ENCODE assay signal across 35 cellular contexts in genomic region chr3:27561591-27561990, GRCh38.
"Had no signal": no experiment of that assay in that cellular context is flagged by ENCODE, and none has a peak within 500 bp of the region (broad histone marks: within the 10 kb centered on the region; RNA-seq: fewer than 3 reads in every experiment).

No MANE protein-coding gene starts in this region.

- H3K4me3 Mint-ChIP-seq: activated B cell treated with CpG ODN at 0.5 μM for 24 hours; activated CD4-positive, alpha-beta memory T cell treated with anti-CD3 and anti-CD28 coated beads for 36 hours; activated CD4-positive, alpha-beta T cell treated with anti-CD3 and anti-CD28 coated beads, Interleukin-2, amount 10 ng/mL, durations not matched to agents 24 days and 14 days; activated CD8-positive, alpha-beta T cell treated with anti-CD3 and anti-CD28 coated beads for 36 hours; activated naive CD4-positive, alpha-beta T cell treated with anti-CD3 and anti-CD28 coated beads, Interleukin-2, amount 10 ng/mL, durations not matched to agents 7 days and 5 days; activated naive CD4-positive, alpha-beta T cell treated with anti-CD3 and anti-CD28 coated beads, Interleukin-2, amount 50 U/mL, for 24 hours; activated naive CD8-positive, alpha-beta T cell; activated naive CD8-positive, alpha-beta T cell treated with anti-CD3 and anti-CD28 coated beads, Interleukin-2, amount 10 ng/mL, durations not matched to agents 7 days and 5 days; activated naive CD8-positive, alpha-beta T cell treated with anti-CD3 and anti-CD28 coated beads, Interleukin-2, amount 50 U/mL, for 24 hours; activated T-cell treated with anti-CD3 and anti-CD28 coated beads, Interleukin-2, amount 50 U/mL, for 4 hours; brain; central memory CD8-positive, alpha-beta T cell; T-helper 1 cell treated with Interleukin-12 subunit alpha and Interleukin-12 subunit beta and Interleukin-4 antibody, amounts not matched to agents 30 μg/mL and 1 μg/mL, for 36 hours; T-helper 2 cell treated with Interferon-gamma antibody and Interleukin-4, amounts not matched to agents 5 μg/mL and 100 μg/mL, for 36 hours had no signal

- H3K27me3 ChIP-seq: ascending aorta, cardiac muscle cell had no signal

- ATAC-seq: activated CD8-positive, alpha-beta T cell treated with anti-CD3 and anti-CD28 coated beads for 36 hours; activated naive CD8-positive, alpha-beta T cell treated with anti-CD3 and anti-CD28 coated beads, Interleukin-2, amount 50 U/mL, for 24 hours; activated T-cell treated with anti-CD3 and anti-CD28 coated beads, Interleukin-2, amount 50 U/mL, for 4 hours had no signal

- H3K36me3 Mint-ChIP-seq: activated CD4-positive, alpha-beta memory T cell treated with anti-CD3 and anti-CD28 coated beads for 36 hours; activated naive CD4-positive, alpha-beta T cell treated with anti-CD3 and anti-CD28 coated beads, Interleukin-2, amount 10 ng/mL, durations not matched to agents 7 days and 5 days; activated naive CD4-positive, alpha-beta T cell treated with anti-CD3 and anti-CD28 coated beads, Interleukin-2, amount 50 U/mL, for 24 hours; activated naive CD8-positive, alpha-beta T cell; activated naive CD8-positive, alpha-beta T cell treated with anti-CD3 and anti-CD28 coated beads, Interleukin-2, amount 10 ng/mL, durations not matched to agents 7 days and 5 days; brain had no signal

- H3K9me3 ChIP-seq: ascending aorta had no signal

- H3K4me3 ChIP-seq: ascending aorta, cardiac muscle cell had no signal

- H3K27ac Mint-ChIP-seq: activated B cell treated with CpG ODN at 0.5 μM for 24 hours; activated CD4-positive, alpha-beta memory T cell treated with anti-CD3 and anti-CD28 coated beads for 36 hours; activated CD4-positive, alpha-beta T cell treated with anti-CD3 and anti-CD28 coated beads, Interleukin-2, amount 10 ng/mL, durations not matched to agents 24 days and 14 days; activated CD8-positive, alpha-beta T cell treated with anti-CD3 and anti-CD28 coated beads for 36 hours; activated naive CD4-positive, alpha-beta T cell treated with anti-CD3 and anti-CD28 coated beads, Interleukin-2, amount 10 ng/mL, durations not matched to agents 7 days and 5 days; activated naive CD4-positive, alpha-beta T cell treated with anti-CD3 and anti-CD28 coated beads, Interleukin-2, amount 50 U/mL, for 24 hours; activated naive CD8-positive, alpha-beta T cell; activated naive CD8-positive, alpha-beta T cell treated with anti-CD3 and anti-CD28 coated beads, Interleukin-2, amount 10 ng/mL, durations not matched to agents 7 days and 5 days; activated naive CD8-positive, alpha-beta T cell treated with anti-CD3 and anti-CD28 coated beads, Interleukin-2, amount 50 U/mL, for 24 hours; activated T-helper 2 cell treated with anti-CD3 and anti-CD28 coated beads, Interferon-gamma antibody, Interleukin-2, Interleukin-4, amounts not matched to agents 10 μg/mL and 5 μg/mL and 100 μg/mL, durations not matched to agents 14 hours and 24 hours and 36 hours; brain; T-helper 1 cell treated with Interleukin-12 subunit alpha and Interleukin-12 subunit beta and Interleukin-4 antibody, amounts not matched to agents 30 μg/mL and 1 μg/mL, for 36 hours; T-helper 2 cell treated with Interferon-gamma antibody and Interleukin-4, amounts not matched to agents 5 μg/mL and 100 μg/mL, for 36 hours had no signal

- DNase-seq: activated B cell treated with CpG ODN at 0.5 μM for 24 hours; activated CD4-positive, alpha-beta memory T cell treated with anti-CD3 and anti-CD28 coated beads for 36 hours; activated CD4-positive, alpha-beta T cell treated with anti-CD3 and anti-CD28 coated beads for 4 hours; activated CD4-positive, alpha-beta T cell treated with anti-CD3 and anti-CD28 coated beads, Interleukin-2, amount 10 ng/mL, durations not matched to agents 24 days and 14 days; activated CD4-positive, alpha-beta T cell treated with anti-CD3 and anti-CD28 coated beads, Interleukin-2, amount 50 U/mL, for 1 hour; activated CD4-positive, alpha-beta T cell treated with anti-CD3 and anti-CD28 coated beads, Interleukin-2, amount 50 U/mL, for 4 hours; activated CD4-positive, CD25-positive, alpha-beta regulatory T cell treated with anti-CD3 and anti-CD28 coated beads, Interleukin-2, amount 50 U/mL, for 72 hours; activated CD8-positive, alpha-beta memory T cell treated with anti-CD3 and anti-CD28 coated beads, Interleukin-2, amount 50 U/mL, for 4 hours; activated CD8-positive, alpha-beta T cell treated with anti-CD3 and anti-CD28 coated beads for 36 hours; activated effector memory CD4-positive, alpha-beta T cell treated with Interleukin-2 at 50 U/mL for 16 hours; activated gamma-delta T cell; activated naive CD4-positive, alpha-beta T cell treated with anti-CD3 and anti-CD28 coated beads, Interleukin-2, amount 10 ng/mL, durations not matched to agents 7 days and 5 days; activated naive CD4-positive, alpha-beta T cell treated with Interleukin-2 at 50 U/mL for 16 hours; activated naive CD8-positive, alpha-beta T cell treated with anti-CD3 and anti-CD28 coated beads, Interleukin-2, amount 10 ng/mL, durations not matched to agents 7 days and 5 days; activated naive CD8-positive, alpha-beta T cell treated with anti-CD3 and anti-CD28 coated beads, Interleukin-2, amount 50 U/mL, for 24 hours; activated T-cell treated with anti-CD3 and anti-CD28 coated beads for 4 hours; activated T-cell treated with anti-CD3 and anti-CD28 coated beads, Interleukin-2, amount 50 U/mL, for 1 hour; activated T-cell treated with anti-CD3 and anti-CD28 coated beads, Interleukin-2, amount 50 U/mL, for 4 hours; amygdala; anterior cingulate cortex; caudate nucleus; cerebellar nuclear complex; T-helper 1 cell; T-helper 2 cell; T-helper 9 cell had no signal

- H3K27ac ChIP-seq: ascending aorta, cardiac muscle cell, VCaP had no signal

- H3K4me1 Mint-ChIP-seq: activated B cell treated with CpG ODN at 0.5 μM for 24 hours; activated CD4-positive, alpha-beta T cell treated with anti-CD3 and anti-CD28 coated beads, Interleukin-2, amount 10 ng/mL, durations not matched to agents 24 days and 14 days; activated naive CD4-positive, alpha-beta T cell treated with anti-CD3 and anti-CD28 coated beads, Interleukin-2, amount 10 ng/mL, durations not matched to agents 7 days and 5 days; activated naive CD4-positive, alpha-beta T cell treated with anti-CD3 and anti-CD28 coated beads, Interleukin-2, amount 50 U/mL, for 24 hours; brain; central memory CD8-positive, alpha-beta T cell had no signal

- H3K27me3 Mint-ChIP-seq: activated B cell treated with CpG ODN at 0.5 μM for 24 hours; activated CD4-positive, alpha-beta memory T cell treated with anti-CD3 and anti-CD28 coated beads for 36 hours; activated CD4-positive, alpha-beta T cell treated with anti-CD3 and anti-CD28 coated beads, Interleukin-2, amount 10 ng/mL, durations not matched to agents 24 days and 14 days; activated CD8-positive, alpha-beta T cell treated with anti-CD3 and anti-CD28 coated beads for 36 hours; activated naive CD4-positive, alpha-beta T cell treated with anti-CD3 and anti-CD28 coated beads, Interleukin-2, amount 10 ng/mL, durations not matched to agents 7 days and 5 days; activated naive CD4-positive, alpha-beta T cell treated with anti-CD3 and anti-CD28 coated beads, Interleukin-2, amount 50 U/mL, for 24 hours; activated naive CD8-positive, alpha-beta T cell; activated naive CD8-positive, alpha-beta T cell treated with anti-CD3 and anti-CD28 coated beads, Interleukin-2, amount 50 U/mL, for 24 hours; brain; central memory CD8-positive, alpha-beta T cell had no signal

- H3K36me3 ChIP-seq: ascending aorta, cardiac muscle cell had no signal

- H3K9me3 Mint-ChIP-seq: activated B cell treated with CpG ODN at 0.5 μM for 24 hours; activated CD4-positive, alpha-beta memory T cell treated with anti-CD3 and anti-CD28 coated beads for 36 hours; activated CD4-positive, alpha-beta T cell treated with anti-CD3 and anti-CD28 coated beads, Interleukin-2, amount 10 ng/mL, durations not matched to agents 24 days and 14 days; activated CD8-positive, alpha-beta T cell treated with anti-CD3 and anti-CD28 coated beads for 36 hours; activated naive CD4-positive, alpha-beta T cell treated with anti-CD3 and anti-CD28 coated beads, Interleukin-2, amount 10 ng/mL, durations not matched to agents 7 days and 5 days; activated naive CD4-positive, alpha-beta T cell treated with anti-CD3 and anti-CD28 coated beads, Interleukin-2, amount 50 U/mL, for 24 hours; activated naive CD8-positive, alpha-beta T cell treated with anti-CD3 and anti-CD28 coated beads, Interleukin-2, amount 10 ng/mL, durations not matched to agents 7 days and 5 days; activated naive CD8-positive, alpha-beta T cell treated with anti-CD3 and anti-CD28 coated beads, Interleukin-2, amount 50 U/mL, for 24 hours; activated T-cell treated with anti-CD3 and anti-CD28 coated beads, Interleukin-2, amount 50 U/mL, for 4 hours; activated T-helper 2 cell treated with anti-CD3 and anti-CD28 coated beads, Interferon-gamma antibody, Interleukin-2, Interleukin-4, amounts not matched to agents 10 μg/mL and 5 μg/mL and 100 μg/mL, durations not matched to agents 14 hours and 24 hours and 36 hours; central memory CD8-positive, alpha-beta T cell; T-helper 1 cell treated with Interleukin-12 subunit alpha and Interleukin-12 subunit beta and Interleukin-4 antibody, amounts not matched to agents 30 μg/mL and 1 μg/mL, for 36 hours; T-helper 2 cell treated with Interferon-gamma antibody and Interleukin-4, amounts not matched to agents 5 μg/mL and 100 μg/mL, for 36 hours had no signal
